Comparison of ENCODE assay signal across 1 cellular context in the genomic region with DNA sequence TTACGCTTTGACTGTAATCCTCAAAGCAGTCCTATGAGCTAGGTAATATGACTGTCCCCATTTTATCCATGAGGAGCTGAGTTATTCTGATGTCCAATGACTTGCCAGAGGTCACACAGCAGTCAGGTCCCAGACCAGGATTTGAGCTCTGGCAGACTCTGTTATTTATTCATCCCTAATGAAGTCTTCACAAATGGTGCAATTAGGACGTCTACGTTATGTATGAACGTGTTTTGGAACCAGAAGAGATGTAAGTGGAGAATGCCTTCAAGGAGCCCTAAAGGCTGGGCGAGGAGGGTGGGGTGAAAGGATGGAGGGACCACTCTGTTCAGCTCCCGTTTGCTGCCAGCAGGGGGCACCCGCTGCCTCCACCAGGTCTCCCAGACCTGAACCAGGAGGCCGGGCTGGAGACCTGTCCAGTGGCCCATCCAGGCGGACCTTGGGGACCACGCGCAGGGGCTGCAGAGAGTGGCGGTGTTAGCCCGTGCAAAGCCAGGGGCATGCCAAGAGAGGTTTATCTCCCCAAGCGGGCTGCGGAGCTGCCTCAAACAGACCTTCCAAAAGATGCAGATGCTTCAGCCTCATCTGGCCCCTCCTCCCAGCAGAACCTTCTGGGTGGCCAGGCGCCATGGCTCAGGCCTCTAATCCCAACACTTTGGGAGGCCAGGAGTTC.
TF ChIP-seq lines count a peak whose summit lies in the region.

No MANE protein-coding gene starts in this region.

TF ChIP-seq in HepG2, 621 proteins besides CTCF, POLR2A, EP300 and RAD21 (continued from another document and continues in another):
- TF ChIP-seq SPEN (CRISPR knock-in tag; IDR thresholded peaks at IDR 0.05; ENCODE audit: low read depth), result no peak
- TF ChIP-seq MAZ (IDR thresholded peaks at IDR 0.05; ENCODE audit: borderline replicate concordance, low read depth, low read length), result peak; percentile 75; the same call in 1 of the 2 replicates
- TF ChIP-seq MAZ (CRISPR knock-in tag; IDR thresholded peaks at IDR 0.05; ENCODE audit: low read depth), result no peak; the same call in 1 of the 2 replicates
- TF ChIP-seq, protein P1, sequence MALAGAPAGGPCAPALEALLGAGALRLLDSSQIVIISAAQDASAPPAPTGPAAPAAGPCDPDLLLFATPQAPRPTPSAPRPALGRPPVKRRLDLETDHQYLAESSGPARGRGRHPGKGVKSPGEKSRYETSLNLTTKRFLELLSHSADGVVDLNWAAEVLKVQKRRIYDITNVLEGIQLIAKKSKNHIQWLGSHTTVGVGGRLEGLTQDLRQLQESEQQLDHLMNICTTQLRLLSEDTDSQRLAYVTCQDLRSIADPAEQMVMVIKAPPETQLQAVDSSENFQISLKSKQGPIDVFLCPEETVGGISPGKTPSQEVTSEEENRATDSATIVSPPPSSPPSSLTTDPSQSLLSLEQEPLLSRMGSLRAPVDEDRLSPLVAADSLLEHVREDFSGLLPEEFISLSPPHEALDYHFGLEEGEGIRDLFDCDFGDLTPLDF (CRISPR knock-in tag; IDR thresholded peaks at IDR 0.05), result no peak
- no peak for TF ChIP-seq ZSCAN22 (CRISPR knock-in tag; IDR thresholded peaks at IDR 0.05)
- TF ChIP-seq ZNF781 (CRISPR knock-in tag; IDR thresholded peaks at IDR 0.05; ENCODE audit: borderline replicate concordance, not compliant biosample characterization), result no peak
- TF ChIP-seq, protein P2, sequence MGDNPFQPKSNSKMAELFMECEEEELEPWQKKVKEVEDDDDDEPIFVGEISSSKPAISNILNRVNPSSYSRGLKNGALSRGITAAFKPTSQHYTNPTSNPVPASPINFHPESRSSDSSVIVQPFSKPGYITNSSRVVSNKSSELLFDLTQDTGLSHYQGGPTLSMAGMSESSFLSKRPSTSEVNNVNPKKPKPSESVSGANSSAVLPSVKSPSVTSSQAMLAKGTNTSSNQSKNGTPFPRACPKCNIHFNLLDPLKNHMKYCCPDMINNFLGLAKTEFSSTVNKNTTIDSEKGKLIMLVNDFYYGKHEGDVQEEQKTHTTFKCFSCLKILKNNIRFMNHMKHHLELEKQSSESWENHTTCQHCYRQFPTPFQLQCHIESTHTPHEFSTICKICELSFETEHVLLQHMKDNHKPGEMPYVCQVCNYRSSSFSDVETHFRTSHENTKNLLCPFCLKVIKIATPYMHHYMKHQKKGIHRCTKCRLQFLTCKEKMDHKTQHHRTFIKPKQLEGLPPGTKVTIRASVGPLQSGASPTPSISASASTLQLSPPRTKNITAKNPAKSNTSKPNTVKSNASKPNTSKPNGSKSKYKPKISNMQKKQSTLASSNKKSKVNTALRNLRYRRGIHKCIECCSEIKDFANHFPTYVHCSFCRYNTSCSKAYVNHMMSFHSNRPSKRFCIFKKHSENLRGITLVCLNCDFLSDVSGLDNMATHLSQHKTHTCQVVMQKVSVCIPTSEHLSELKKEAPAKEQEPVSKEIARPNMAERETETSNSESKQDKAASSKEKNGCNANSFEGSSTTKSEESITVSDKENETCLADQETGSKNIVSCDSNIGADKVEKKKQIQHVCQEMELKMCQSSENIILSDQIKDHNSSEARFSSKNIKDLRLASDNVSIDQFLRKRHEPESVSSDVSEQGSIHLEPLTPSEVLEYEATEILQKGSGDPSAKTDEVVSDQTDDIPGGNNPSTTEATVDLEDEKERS (CRISPR knock-in tag; IDR thresholded peaks at IDR 0.05), result no peak
- no peak for TF ChIP-seq RBFOX2 (IDR thresholded peaks at IDR 0.05; ENCODE audit: low read depth, low read length)
- no peak for TF ChIP-seq HDAC1 (CRISPR knock-in tag; IDR thresholded peaks at IDR 0.05)
- TF ChIP-seq, protein P3, sequence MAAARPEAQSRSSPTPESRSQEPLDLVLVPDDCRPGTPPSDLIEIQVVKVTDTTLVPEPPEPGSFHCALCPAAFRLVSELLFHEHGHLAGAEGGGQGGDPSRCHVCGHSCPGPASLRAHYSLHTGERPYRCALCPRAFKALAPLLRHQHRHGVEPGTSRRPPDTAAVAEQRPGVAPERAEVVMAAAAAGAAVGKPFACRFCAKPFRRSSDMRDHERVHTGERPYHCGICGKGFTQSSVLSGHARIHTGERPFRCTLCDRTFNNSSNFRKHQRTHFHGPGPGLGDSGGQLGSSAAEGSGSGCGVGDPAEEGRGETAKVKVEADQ (CRISPR knock-in tag; IDR thresholded peaks at IDR 0.05; ENCODE audit: borderline replicate concordance), result 0 out of 2 replicates have a peak, but pooled peaks have one; percentile 72
- TF ChIP-seq, protein P4, sequence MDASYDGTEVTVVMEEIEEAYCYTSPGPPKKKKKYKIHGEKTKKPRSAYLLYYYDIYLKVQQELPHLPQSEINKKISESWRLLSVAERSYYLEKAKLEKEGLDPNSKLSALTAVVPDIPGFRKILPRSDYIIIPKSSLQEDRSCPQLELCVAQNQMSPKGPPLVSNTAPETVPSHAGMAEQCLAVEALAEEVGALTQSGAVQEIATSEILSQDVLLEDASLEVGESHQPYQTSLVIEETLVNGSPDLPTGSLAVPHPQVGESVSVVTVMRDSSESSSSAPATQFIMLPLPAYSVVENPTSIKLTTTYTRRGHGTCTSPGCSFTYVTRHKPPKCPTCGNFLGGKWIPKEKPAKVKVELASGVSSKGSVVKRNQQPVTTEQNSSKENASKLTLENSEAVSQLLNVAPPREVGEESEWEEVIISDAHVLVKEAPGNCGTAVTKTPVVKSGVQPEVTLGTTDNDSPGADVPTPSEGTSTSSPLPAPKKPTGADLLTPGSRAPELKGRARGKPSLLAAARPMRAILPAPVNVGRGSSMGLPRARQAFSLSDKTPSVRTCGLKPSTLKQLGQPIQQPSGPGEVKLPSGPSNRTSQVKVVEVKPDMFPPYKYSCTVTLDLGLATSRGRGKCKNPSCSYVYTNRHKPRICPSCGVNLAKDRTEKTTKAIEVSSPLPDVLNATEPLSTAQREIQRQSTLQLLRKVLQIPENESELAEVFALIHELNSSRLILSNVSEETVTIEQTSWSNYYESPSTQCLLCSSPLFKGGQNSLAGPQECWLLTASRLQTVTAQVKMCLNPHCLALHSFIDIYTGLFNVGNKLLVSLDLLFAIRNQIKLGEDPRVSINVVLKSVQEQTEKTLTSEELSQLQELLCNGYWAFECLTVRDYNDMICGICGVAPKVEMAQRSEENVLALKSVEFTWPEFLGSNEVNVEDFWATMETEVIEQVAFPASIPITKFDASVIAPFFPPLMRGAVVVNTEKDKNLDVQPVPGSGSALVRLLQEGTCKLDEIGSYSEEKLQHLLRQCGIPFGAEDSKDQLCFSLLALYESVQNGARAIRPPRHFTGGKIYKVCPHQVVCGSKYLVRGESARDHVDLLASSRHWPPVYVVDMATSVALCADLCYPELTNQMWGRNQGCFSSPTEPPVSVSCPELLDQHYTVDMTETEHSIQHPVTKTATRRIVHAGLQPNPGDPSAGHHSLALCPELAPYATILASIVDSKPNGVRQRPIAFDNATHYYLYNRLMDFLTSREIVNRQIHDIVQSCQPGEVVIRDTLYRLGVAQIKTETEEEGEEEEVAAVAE (CRISPR knock-in tag; IDR thresholded peaks at IDR 0.05; ENCODE audit: borderline replicate concordance), result no peak
- TF ChIP-seq ZNF550 (CRISPR knock-in tag; IDR thresholded peaks at IDR 0.05; ENCODE audit: borderline replicate concordance), result no peak
- TF ChIP-seq, protein P5, sequence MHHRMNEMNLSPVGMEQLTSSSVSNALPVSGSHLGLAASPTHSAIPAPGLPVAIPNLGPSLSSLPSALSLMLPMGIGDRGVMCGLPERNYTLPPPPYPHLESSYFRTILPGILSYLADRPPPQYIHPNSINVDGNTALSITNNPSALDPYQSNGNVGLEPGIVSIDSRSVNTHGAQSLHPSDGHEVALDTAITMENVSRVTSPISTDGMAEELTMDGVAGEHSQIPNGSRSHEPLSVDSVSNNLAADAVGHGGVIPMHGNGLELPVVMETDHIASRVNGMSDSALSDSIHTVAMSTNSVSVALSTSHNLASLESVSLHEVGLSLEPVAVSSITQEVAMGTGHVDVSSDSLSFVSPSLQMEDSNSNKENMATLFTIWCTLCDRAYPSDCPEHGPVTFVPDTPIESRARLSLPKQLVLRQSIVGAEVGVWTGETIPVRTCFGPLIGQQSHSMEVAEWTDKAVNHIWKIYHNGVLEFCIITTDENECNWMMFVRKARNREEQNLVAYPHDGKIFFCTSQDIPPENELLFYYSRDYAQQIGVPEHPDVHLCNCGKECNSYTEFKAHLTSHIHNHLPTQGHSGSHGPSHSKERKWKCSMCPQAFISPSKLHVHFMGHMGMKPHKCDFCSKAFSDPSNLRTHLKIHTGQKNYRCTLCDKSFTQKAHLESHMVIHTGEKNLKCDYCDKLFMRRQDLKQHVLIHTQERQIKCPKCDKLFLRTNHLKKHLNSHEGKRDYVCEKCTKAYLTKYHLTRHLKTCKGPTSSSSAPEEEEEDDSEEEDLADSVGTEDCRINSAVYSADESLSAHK (CRISPR knock-in tag; IDR thresholded peaks at IDR 0.05; ENCODE audit: borderline replicate concordance), result no peak
- no peak for TF ChIP-seq ZNF3 (CRISPR knock-in tag; IDR thresholded peaks at IDR 0.05)
- TF ChIP-seq ZNF839 (CRISPR knock-in tag; IDR thresholded peaks at IDR 0.05; ENCODE audit: borderline replicate concordance), result 0 out of 2 replicates have a peak, but pooled peaks have one; percentile 36
- no peak for TF ChIP-seq ZNF24 (IDR thresholded peaks at IDR 0.05)
- TF ChIP-seq, protein P6, sequence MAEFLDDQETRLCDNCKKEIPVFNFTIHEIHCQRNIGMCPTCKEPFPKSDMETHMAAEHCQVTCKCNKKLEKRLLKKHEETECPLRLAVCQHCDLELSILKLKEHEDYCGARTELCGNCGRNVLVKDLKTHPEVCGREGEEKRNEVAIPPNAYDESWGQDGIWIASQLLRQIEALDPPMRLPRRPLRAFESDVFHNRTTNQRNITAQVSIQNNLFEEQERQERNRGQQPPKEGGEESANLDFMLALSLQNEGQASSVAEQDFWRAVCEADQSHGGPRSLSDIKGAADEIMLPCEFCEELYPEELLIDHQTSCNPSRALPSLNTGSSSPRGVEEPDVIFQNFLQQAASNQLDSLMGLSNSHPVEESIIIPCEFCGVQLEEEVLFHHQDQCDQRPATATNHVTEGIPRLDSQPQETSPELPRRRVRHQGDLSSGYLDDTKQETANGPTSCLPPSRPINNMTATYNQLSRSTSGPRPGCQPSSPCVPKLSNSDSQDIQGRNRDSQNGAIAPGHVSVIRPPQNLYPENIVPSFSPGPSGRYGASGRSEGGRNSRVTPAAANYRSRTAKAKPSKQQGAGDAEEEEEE (CRISPR knock-in tag; IDR thresholded peaks at IDR 0.05; ENCODE audit: borderline replicate concordance), result no peak
- no peak for TF ChIP-seq ZNF563 (CRISPR knock-in tag; IDR thresholded peaks at IDR 0.05)
- TF ChIP-seq, protein P7, sequence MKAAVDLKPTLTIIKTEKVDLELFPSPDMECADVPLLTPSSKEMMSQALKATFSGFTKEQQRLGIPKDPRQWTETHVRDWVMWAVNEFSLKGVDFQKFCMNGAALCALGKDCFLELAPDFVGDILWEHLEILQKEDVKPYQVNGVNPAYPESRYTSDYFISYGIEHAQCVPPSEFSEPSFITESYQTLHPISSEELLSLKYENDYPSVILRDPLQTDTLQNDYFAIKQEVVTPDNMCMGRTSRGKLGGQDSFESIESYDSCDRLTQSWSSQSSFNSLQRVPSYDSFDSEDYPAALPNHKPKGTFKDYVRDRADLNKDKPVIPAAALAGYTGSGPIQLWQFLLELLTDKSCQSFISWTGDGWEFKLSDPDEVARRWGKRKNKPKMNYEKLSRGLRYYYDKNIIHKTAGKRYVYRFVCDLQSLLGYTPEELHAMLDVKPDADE (CRISPR knock-in tag; IDR thresholded peaks at IDR 0.05), result no peak
- no peak for TF ChIP-seq ZNF253 (CRISPR knock-in tag; IDR thresholded peaks at IDR 0.05; ENCODE audit: borderline replicate concordance)
- peak; percentile 98 for TF ChIP-seq XRCC5 (optimal IDR thresholded peaks at IDR 0.05; ENCODE audit: low read length)
- TF ChIP-seq AGO2 (optimal IDR thresholded peaks at IDR 0.05; ENCODE audit: low read depth, low read length), result no peak
- no peak for TF ChIP-seq RFX5 (IDR thresholded peaks at IDR 0.05; ENCODE audit: low read depth, low read length)
- TF ChIP-seq CREM (IDR thresholded peaks at IDR 0.05), result no peak
- no peak for TF ChIP-seq CREM (CRISPR knock-in tag; IDR thresholded peaks at IDR 0.05)
- no peak for TF ChIP-seq CAMTA2 (CRISPR knock-in tag; IDR thresholded peaks at IDR 0.05; ENCODE audit: borderline replicate concordance)
- no peak for TF ChIP-seq ISX (CRISPR knock-in tag; conservative IDR thresholded peaks at IDR 0.05)
- TF ChIP-seq ZNF556 (CRISPR knock-in tag; IDR thresholded peaks at IDR 0.05; ENCODE audit: borderline replicate concordance), result no peak
- TF ChIP-seq, protein P8, sequence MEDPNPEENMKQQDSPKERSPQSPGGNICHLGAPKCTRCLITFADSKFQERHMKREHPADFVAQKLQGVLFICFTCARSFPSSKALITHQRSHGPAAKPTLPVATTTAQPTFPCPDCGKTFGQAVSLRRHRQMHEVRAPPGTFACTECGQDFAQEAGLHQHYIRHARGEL (CRISPR knock-in tag; IDR thresholded peaks at IDR 0.05), result no peak
- TF ChIP-seq, protein P9, sequence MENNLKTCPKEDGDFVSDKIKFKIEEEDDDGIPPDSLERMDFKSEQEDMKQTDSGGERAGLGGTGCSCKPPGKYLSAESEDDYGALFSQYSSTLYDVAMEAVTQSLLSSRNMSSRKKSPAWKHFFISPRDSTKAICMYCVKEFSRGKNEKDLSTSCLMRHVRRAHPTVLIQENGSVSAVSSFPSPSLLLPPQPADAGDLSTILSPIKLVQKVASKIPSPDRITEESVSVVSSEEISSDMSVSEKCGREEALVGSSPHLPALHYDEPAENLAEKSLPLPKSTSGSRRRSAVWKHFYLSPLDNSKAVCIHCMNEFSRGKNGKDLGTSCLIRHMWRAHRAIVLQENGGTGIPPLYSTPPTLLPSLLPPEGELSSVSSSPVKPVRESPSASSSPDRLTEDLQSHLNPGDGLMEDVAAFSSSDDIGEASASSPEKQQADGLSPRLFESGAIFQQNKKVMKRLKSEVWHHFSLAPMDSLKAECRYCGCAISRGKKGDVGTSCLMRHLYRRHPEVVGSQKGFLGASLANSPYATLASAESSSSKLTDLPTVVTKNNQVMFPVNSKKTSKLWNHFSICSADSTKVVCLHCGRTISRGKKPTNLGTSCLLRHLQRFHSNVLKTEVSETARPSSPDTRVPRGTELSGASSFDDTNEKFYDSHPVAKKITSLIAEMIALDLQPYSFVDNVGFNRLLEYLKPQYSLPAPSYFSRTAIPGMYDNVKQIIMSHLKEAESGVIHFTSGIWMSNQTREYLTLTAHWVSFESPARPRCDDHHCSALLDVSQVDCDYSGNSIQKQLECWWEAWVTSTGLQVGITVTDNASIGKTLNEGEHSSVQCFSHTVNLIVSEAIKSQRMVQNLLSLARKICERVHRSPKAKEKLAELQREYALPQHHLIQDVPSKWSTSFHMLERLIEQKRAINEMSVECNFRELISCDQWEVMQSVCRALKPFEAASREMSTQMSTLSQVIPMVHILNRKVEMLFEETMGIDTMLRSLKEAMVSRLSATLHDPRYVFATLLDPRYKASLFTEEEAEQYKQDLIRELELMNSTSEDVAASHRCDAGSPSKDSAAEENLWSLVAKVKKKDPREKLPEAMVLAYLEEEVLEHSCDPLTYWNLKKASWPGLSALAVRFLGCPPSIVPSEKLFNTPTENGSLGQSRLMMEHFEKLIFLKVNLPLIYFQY (CRISPR knock-in tag; IDR thresholded peaks at IDR 0.05; ENCODE audit: borderline replicate concordance), result 0 out of 2 replicates have a peak, but pooled peaks have one; percentile 29
- no peak for TF ChIP-seq ZNF589 (CRISPR knock-in tag; conservative IDR thresholded peaks at IDR 0.05)
- no peak for TF ChIP-seq PRMT3 (CRISPR knock-in tag; IDR thresholded peaks at IDR 0.05; ENCODE audit: borderline replicate concordance, low read depth)
- TF ChIP-seq FOSL2 (CRISPR knock-in tag; IDR thresholded peaks at IDR 0.05), result 0 out of 2 replicates have a peak, but pooled peaks have one; percentile 12
